Comparison of ENCODE assay signal across 22 cellular contexts in the genomic region with DNA sequence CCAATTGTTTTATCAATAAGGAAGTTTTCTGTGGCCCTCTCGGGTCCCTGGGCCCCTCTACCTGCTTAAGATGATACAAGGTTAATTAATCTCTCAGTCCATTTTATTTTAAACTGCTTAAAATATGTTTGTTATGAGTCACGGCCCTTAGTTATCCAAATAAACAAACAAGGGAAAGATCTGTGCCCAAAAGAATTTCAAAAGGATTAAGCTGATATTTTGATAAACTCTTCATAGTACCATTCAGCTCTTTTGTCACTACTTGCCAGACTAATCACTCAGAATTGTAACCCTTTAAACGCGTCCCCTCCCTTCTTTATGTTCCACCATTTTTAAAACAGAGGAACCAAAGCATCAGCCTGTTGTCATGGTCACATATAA.
DNase-seq lines count a peak whose midpoint lies in the region; ATAC-seq and TF ChIP-seq lines count a peak whose summit lies in the region.
"Had no signal": no experiment of that assay in that cellular context is flagged by ENCODE, and none has a peak within 500 bp of the region (broad histone marks: within the 10 kb centered on the region; RNA-seq: fewer than 3 reads in every experiment).

No MANE protein-coding gene starts in this region.

- peaks cover 28% of the 10 kb centered on the region for H3K36me3 Mint-ChIP-seq in endothelial cell (ENCODE audit: low read depth, unreplicated experiment)
- H3K36me3 Mint-ChIP-seq: activated CD4-positive, alpha-beta memory T cell treated with anti-CD3 and anti-CD28 coated beads for 36 hours; activated naive CD4-positive, alpha-beta T cell treated with anti-CD3 and anti-CD28 coated beads, Interleukin-2, amount 50 U/mL, for 24 hours had no signal

- H3K4me3 ChIP-seq in GM23248, result no peak overlapping the region
- H3K4me3 ChIP-seq in Panc1 (ENCODE audit: low read depth in 2 of 2, low read length in 2 of 2), result no peak overlapping the region
- H3K4me3 ChIP-seq in fibroblast of lung (replicated peaks in 1 of 4; ENCODE audit: control extremely low read depth in 1 of 4, insufficient read depth in 1 of 4, low read depth in 3 of 4, low read length in 4 of 4), result no peak overlapping the region
- H3K4me3 ChIP-seq in skeletal muscle satellite cell (ENCODE audit: low read length), result no peak overlapping the region
- H3K4me3 ChIP-seq: MG63, SJCRH30, thoracic aorta had no signal

- peak; percentile 53 for DNase-seq in GM23248
- DNase-seq in Panc1 (ENCODE audit: low read depth, low spot score), result peak; percentile 39
- DNase-seq in fibroblast of lung (ENCODE audit: low read depth in 2 of 2), result peak; percentile 22 to 45
- no peak for DNase-seq in stimulated activated naive CD4-positive, alpha-beta T cell treated with Interleukin-2 at 50 U/mL for 16 hours (lab: John Stamatoyannopoulos, UW)
- no peak for DNase-seq in endothelial cell (ENCODE audit: low spot score)
- DNase-seq in NCI-H2107 (lab: John Stamatoyannopoulos, UW), result no peak
- DNase-seq: activated CD4-positive, alpha-beta memory T cell treated with anti-CD3 and anti-CD28 coated beads for 36 hours; activated CD8-positive, alpha-beta memory T cell treated with anti-CD3 and anti-CD28 coated beads, Interleukin-2, amount 50 U/mL, for 4 hours; islet precursor cell; MG63; NCI-H1417; NCI-H2081; nephron progenitor cell; posterior cingulate gyrus; SJCRH30 had no signal

- in situ Hi-C loops in GM23248 (cut with MboI) (no loop called here), Panc1 (cut with HindIII; ENCODE audit: low pct_unique_long_range_greater_than_20kb, low sequenced_read_pairs) (no loop called here)

- intact Hi-C loops in Panc1 (cut with micrococcal nuclease; ENCODE audit: unreplicated experiment), result no loop called here

- H4K20me1 ChIP-seq in GM23248 (ENCODE audit: insufficient read depth), result no peaks in the 10 kb centered on the region
- H4K20me1 ChIP-seq in fibroblast of lung (ENCODE audit: control insufficient read depth, extremely low read depth, insufficient read depth, low read length), result no peaks in the 10 kb centered on the region

- H3K27me3 ChIP-seq in GM23248 (replicated peaks; ENCODE audit: insufficient read depth) (no peaks in the 10 kb centered on the region), Panc1 (ENCODE audit: control insufficient read depth, insufficient read depth, low read length) (no peaks in the 10 kb centered on the region), fibroblast of lung (ENCODE audit: control insufficient read depth, insufficient read depth, low read length) (no peaks in the 10 kb centered on the region), skeletal muscle satellite cell (ENCODE audit: control insufficient read depth, insufficient read depth, low read length) (no peaks in the 10 kb centered on the region)
- H3K27me3 ChIP-seq: MG63, SJCRH30 had no signal

- H3K9me2 ChIP-seq in GM23248 (ENCODE audit: insufficient read depth), result no peaks in the 10 kb centered on the region

- POLR2A ChIA-PET in Panc1 (lab: Charles Lee), result interaction anchor here (0.6 kb wide), 1 partner anchor 235 kb away, joined by 3 read pairs; no protein-coding TSS in a partner anchor

- peak; percentile 75 for ATAC-seq in Panc1
- ATAC-seq: activated CD4-positive, CD25-positive, alpha-beta regulatory T cell treated with anti-CD3 and anti-CD28 coated beads, Interleukin-2, amount 50 U/mL, for 24 hours; sciatic nerve had no signal

- H3K4me1 ChIP-seq in GM23248 (ENCODE audit: insufficient read depth) (peaks cover 24% of the 10 kb centered on the region), Panc1 (ENCODE audit: control insufficient read depth, insufficient read depth, low read length) (peaks cover 31% of the 10 kb centered on the region), fibroblast of lung (ENCODE audit: control insufficient read depth, extremely low read depth, insufficient read depth, low read length) (peaks cover 5% of the 10 kb centered on the region), skeletal muscle satellite cell (ENCODE audit: control insufficient read depth, insufficient read depth, low read length) (peaks cover 25% of the 10 kb centered on the region)

- no peaks in the 10 kb centered on the region for H3K9me3 Mint-ChIP-seq in endothelial cell (ENCODE audit: unreplicated experiment)
- H3K9me3 Mint-ChIP-seq: activated CD4-positive, alpha-beta memory T cell treated with anti-CD3 and anti-CD28 coated beads for 36 hours; activated naive CD4-positive, alpha-beta T cell treated with anti-CD3 and anti-CD28 coated beads, Interleukin-2, amount 50 U/mL, for 24 hours; central memory CD8-positive, alpha-beta T cell; nephron progenitor cell; stimulated activated naive CD8-positive, alpha-beta T cell treated with anti-CD3 and anti-CD28 coated beads, Interleukin-15, Interleukin-2, amounts not matched to agents 100 ng/mL and 50 ng/mL, for 24 hours had no signal

- H3F3A ChIP-seq in GM23248 (ENCODE audit: insufficient read depth), result peaks cover 22% of the 10 kb centered on the region; the same call in 1 of the 2 replicates

- TF ChIP-seq CTCF in Panc1 (IDR thresholded peaks at IDR 0.05), result no peak
- TF ChIP-seq CTCF in fibroblast of lung (conservative IDR thresholded peaks at IDR 0.05 in 1 of 2, IDR thresholded peaks at IDR 0.05 in 1 of 2; ENCODE audit: low read depth in 1 of 2, low read length in 2 of 2), result no peak
- TF ChIP-seq CTCF in endothelial cell (IDR thresholded peaks at IDR 0.05; ENCODE audit: unreplicated experiment), result no peak

- H3K9ac ChIP-seq in GM23248 (no peak overlapping the region), fibroblast of lung (ENCODE audit: insufficient read depth, low read length) (no peak overlapping the region), skeletal muscle satellite cell (ENCODE audit: low read depth, low read length) (peak overlapping the region; percentile 13)

- no TSS peak for BruUV-seq in Panc1 (replicated peaks; lab: Mats Ljungman, UMichigan)

- no peaks in the 10 kb centered on the region for H3K4me1 Mint-ChIP-seq in endothelial cell (ENCODE audit: unreplicated experiment)
- H3K4me1 Mint-ChIP-seq: activated naive CD4-positive, alpha-beta T cell treated with anti-CD3 and anti-CD28 coated beads, Interleukin-2, amount 50 U/mL, for 24 hours; central memory CD8-positive, alpha-beta T cell; nephron progenitor cell had no signal

- H3K4me3 Mint-ChIP-seq in endothelial cell (ENCODE audit: unreplicated experiment), result no peak overlapping the region
- H3K4me3 Mint-ChIP-seq: activated CD4-positive, alpha-beta memory T cell treated with anti-CD3 and anti-CD28 coated beads for 36 hours; activated naive CD4-positive, alpha-beta T cell treated with anti-CD3 and anti-CD28 coated beads, Interleukin-2, amount 50 U/mL, for 24 hours; central memory CD8-positive, alpha-beta T cell; nephron progenitor cell; stimulated activated naive CD8-positive, alpha-beta T cell treated with anti-CD3 and anti-CD28 coated beads, Interleukin-15, Interleukin-2, amounts not matched to agents 100 ng/mL and 50 ng/mL, for 24 hours had no signal

- H3K36me3 ChIP-seq in GM23248 (ENCODE audit: low read depth) (no peaks in the 10 kb centered on the region), Panc1 (ENCODE audit: control insufficient read depth, insufficient read depth, low read length) (no peaks in the 10 kb centered on the region), fibroblast of lung (ENCODE audit: control insufficient read depth, insufficient read depth, low read length) (no peaks in the 10 kb centered on the region), skeletal muscle satellite cell (ENCODE audit: insufficient read depth, low read length) (no peaks in the 10 kb centered on the region)
- H3K36me3 ChIP-seq: SJCRH30, thoracic aorta had no signal

- H3K4me2 ChIP-seq in GM23248 (ENCODE audit: unreplicated experiment) (peak overlapping the region; percentile 33), fibroblast of lung (ENCODE audit: extremely low read depth, insufficient read depth, low read length) (no peak overlapping the region), skeletal muscle satellite cell (ENCODE audit: low read length) (peak overlapping the region; percentile 34)

- no peak overlapping the region for H3K27ac Mint-ChIP-seq in endothelial cell (ENCODE audit: unreplicated experiment)
- H3K27ac Mint-ChIP-seq: activated CD4-positive, alpha-beta memory T cell treated with anti-CD3 and anti-CD28 coated beads for 36 hours; activated naive CD4-positive, alpha-beta T cell treated with anti-CD3 and anti-CD28 coated beads, Interleukin-2, amount 50 U/mL, for 24 hours; nephron progenitor cell; stimulated activated naive CD8-positive, alpha-beta T cell treated with anti-CD3 and anti-CD28 coated beads, Interleukin-15, Interleukin-2, amounts not matched to agents 100 ng/mL and 50 ng/mL, for 24 hours had no signal

- H3K79me2 ChIP-seq in GM23248 (ENCODE audit: insufficient read depth) (no peaks in the 10 kb centered on the region), fibroblast of lung (ENCODE audit: control insufficient read depth, insufficient read depth, low read length) (no peaks in the 10 kb centered on the region)

- 74 to 80% methylated on average over 4 of the region's 4 CpGs for WGBS in GM23248 (ENCODE audit: low coverage in 1 of 2, low lambda C conversion rate in 2 of 2, missing lambda C conversion rate in 2 of 2), 2 experiments

- CTCF ChIA-PET in Panc1 (lab: Charles Lee), result interaction anchor here (0.6 kb wide), 1 partner anchor 9 kb away, joined by 3 read pairs; no protein-coding TSS in a partner anchor

- H2AFZ ChIP-seq in GM23248 (no peak overlapping the region), fibroblast of lung (ENCODE audit: low read length) (no peak overlapping the region)

- no peaks in the 10 kb centered on the region for H3K9me3 ChIP-seq in GM23248 (ENCODE audit: low read depth)
- H3K9me3 ChIP-seq in Panc1 (ENCODE audit: control insufficient read depth, insufficient read depth, low read depth, low read length), result no peaks in the 10 kb centered on the region
- H3K9me3 ChIP-seq in fibroblast of lung (ENCODE audit: control insufficient read depth, insufficient read depth, low read depth, low read length), result no peaks in the 10 kb centered on the region
- H3K9me3 ChIP-seq in skeletal muscle satellite cell (replicated peaks; ENCODE audit: low read length), result no peaks in the 10 kb centered on the region
- H3K9me3 ChIP-seq: SJCRH30, thoracic aorta had no signal

- peaks cover 4% of the 10 kb centered on the region for H3K27me3 Mint-ChIP-seq in endothelial cell (ENCODE audit: unreplicated experiment)
- H3K27me3 Mint-ChIP-seq: activated CD4-positive, alpha-beta memory T cell treated with anti-CD3 and anti-CD28 coated beads for 36 hours; stimulated activated naive CD8-positive, alpha-beta T cell treated with anti-CD3 and anti-CD28 coated beads, Interleukin-15, Interleukin-2, amounts not matched to agents 100 ng/mL and 50 ng/mL, for 24 hours had no signal

- H3K27ac ChIP-seq in GM23248, result no peak overlapping the region
- H3K27ac ChIP-seq in Panc1 (ENCODE audit: low read length), result peak overlapping the region; percentile 88
- no peak overlapping the region for H3K27ac ChIP-seq in fibroblast of lung (ENCODE audit: insufficient read depth, low read length)
- H3K27ac ChIP-seq: SJCRH30, thoracic aorta had no signal

Comparison
In these comparisons a context has a peak if more than half of its experiments do, and no peak if none do; other contexts are left out.
1. DNase-seq: peak in GM23248 (single experiment), Panc1 (single experiment) and fibroblast of lung (2 of 2); none in stimulated activated naive CD4-positive, alpha-beta T cell treated with Interleukin-2 at 50 U/mL for 16 hours (single experiment), endothelial cell (single experiment) and NCI-H2107 (single experiment).